12 cellular contexts compared by ENCODE assay signal in genomic region chr4:42167709-42168108, GRCh38. TPM values are rescaled to one million over a fixed set of nuclear protein-coding genes. Genes with fewer than 3 reads are reported as not detected.
DNase-seq lines count a peak whose midpoint lies in the region; ATAC-seq and TF ChIP-seq lines count a peak whose summit lies in the region.
"Had no signal": no experiment of that assay in that cellular context is flagged by ENCODE, and none has a peak within 500 bp of the region (broad histone marks: within the 10 kb centered on the region; RNA-seq: fewer than 3 reads in every experiment).

No MANE protein-coding gene starts in this region.

- H3K36me3 ChIP-seq in Karpas-422 (ENCODE audit: insufficient read depth, low read length) (no peaks in the 10 kb centered on the region), gastroesophageal sphincter (no peaks in the 10 kb centered on the region)

- TF ChIP-seq POLR2A in gastroesophageal sphincter (IDR thresholded peaks at IDR 0.05) = no peak

- peak overlapping the region; percentile 53 for H3K4me2 ChIP-seq in Karpas-422 (ENCODE audit: low read depth, low read length, poor library complexity, severe bottlenecking)

- peaks cover 2% of the 10 kb centered on the region; the same call in 1 of the 2 replicates for H3K27me3 ChIP-seq in Karpas-422 (ENCODE audit: low read length)
- no peaks in the 10 kb centered on the region for H3K27me3 ChIP-seq in gastroesophageal sphincter

- H3K4me1 ChIP-seq in Karpas-422 (ENCODE audit: low read length) (peaks cover 8% of the 10 kb centered on the region), gastroesophageal sphincter (no peaks in the 10 kb centered on the region)

- H3K79me2 ChIP-seq in Karpas-422 (ENCODE audit: low read length) = no peaks in the 10 kb centered on the region

- H3K9me3 ChIP-seq in Karpas-422 (ENCODE audit: low read length) (no peaks in the 10 kb centered on the region), gastroesophageal sphincter (peaks cover 0 to 7% (median 0%) of the 10 kb centered on the region in 3 donors)

- ATAC-seq in GM19438 (IDR thresholded peaks at IDR 0.05; ENCODE audit: low read depth, unreplicated experiment) (peak; percentile 100), HG02938 (IDR thresholded peaks at IDR 0.05; ENCODE audit: unreplicated experiment) (peak; percentile 100), gastroesophageal sphincter (no peak)
- ATAC-seq: CD8-positive, alpha-beta T cell; naive thymus-derived CD8-positive, alpha-beta T cell had no signal

- TF ChIP-seq CTCF in GM13976 (IDR thresholded peaks at IDR 0.05; ENCODE audit: borderline replicate concordance, control extremely low read depth, extremely low read depth, insufficient read depth, missing control alignments) (no peak), gastroesophageal sphincter (IDR thresholded peaks at IDR 0.05) (no peak)

- no peak for TF ChIP-seq EP300 in gastroesophageal sphincter (IDR thresholded peaks at IDR 0.05)

- peak overlapping the region; percentile 43; the same call in 1 of the 2 replicates for H3K4me3 ChIP-seq in Karpas-422 (ENCODE audit: low read length)
- no peak overlapping the region for H3K4me3 ChIP-seq in gastroesophageal sphincter

- H3K9ac ChIP-seq in Karpas-422 (ENCODE audit: low read length) = no peak overlapping the region; the same call in 1 of the 2 replicates

- no peaks in the 10 kb centered on the region for H3K9me2 ChIP-seq in Karpas-422 (replicated peaks; ENCODE audit: insufficient read depth, low read length)

- no peak overlapping the region for H2AFZ ChIP-seq in Karpas-422 (ENCODE audit: low read length)

- H3K27ac ChIP-seq in Karpas-422 (ENCODE audit: low read length) (no peak overlapping the region), gastroesophageal sphincter (no peak overlapping the region)

- WGBS in gastroesophageal sphincter (ENCODE audit: low coverage in 1 of 2), 2 donors = 74 to 76% methylated on average over 5 of the region's 5 CpGs

- no peaks in the 10 kb centered on the region for H4K20me1 ChIP-seq in Karpas-422 (ENCODE audit: insufficient read depth, low read depth, low read length)

- DNase-seq in GM13976 (ENCODE audit: low spot score) (peak; percentile 81), Karpas-422 (peak; percentile 58), SHP77 (lab: John Stamatoyannopoulos, UW) (no peak), dedifferentiated amniotic fluid mesenchymal stem cell (ENCODE audit: extremely low spot score) (no peak), NCI-H2227 treated with DMSO at 0.1 percent for 48 hours (lab: John Stamatoyannopoulos, UW) (no peak)
- DNase-seq: activated CD4-positive, alpha-beta T cell treated with anti-CD3 and anti-CD28 coated beads, Interleukin-2, amount 50 U/mL, for 4 hours; CD8-positive, alpha-beta T cell; naive thymus-derived CD8-positive, alpha-beta T cell had no signal

- in situ Hi-C loops in GM13976 (cut with MboI; ENCODE audit: low sequenced_read_pairs, unreplicated experiment) = no loop called here

RNA-seq across cellular contexts. Expression of gene BEND4, which starts 15.3 kb away (rescaled TPM):
- not detected in 2 replicates for total RNA-seq in Karpas-422 (2014; rRNA removed; shearing (Covaris generic); ENCODE audit: low replicate concordance)
- under 1 TPM in 2 of 4 donors, not detected in 2; 0.12 to 0.27 TPM for total RNA-seq in gastroesophageal sphincter
- total RNA-seq: RPMI7951 had no signal

Comparison
In these comparisons a context has a peak if more than half of its experiments do, and no peak if none do; other contexts are left out.
1. DNase-seq: peak in GM13976 (single experiment) and Karpas-422 (single experiment); none in SHP77 (0 of 2), dedifferentiated amniotic fluid mesenchymal stem cell (single experiment) and NCI-H2227 treated with DMSO at 0.1 percent for 48 hours (single experiment).